In the genomic region with DNA sequence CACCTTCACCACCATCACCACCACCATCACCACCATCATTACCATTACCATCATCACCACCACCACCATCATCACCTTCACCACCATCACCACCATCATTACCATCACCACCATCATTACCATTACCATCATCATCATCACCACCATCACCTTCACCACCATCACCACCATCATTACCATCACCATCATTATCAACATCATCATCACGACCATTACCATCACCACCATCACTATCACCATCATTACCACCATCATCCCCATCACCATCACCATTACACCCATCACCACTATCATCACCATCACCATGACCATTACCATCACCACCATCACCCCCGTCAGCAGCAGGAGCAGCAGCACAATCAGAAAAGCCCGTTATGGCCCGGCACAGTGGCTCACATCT, we compare ENCODE assay signal across 25 cellular contexts.
A peak's percentile ranks its signal among the peaks of the same experiment; 100 is the strongest.
DNase-seq lines count a peak whose midpoint lies in the region; ATAC-seq, FAIRE-seq and TF ChIP-seq lines count a peak whose summit lies in the region.
"Had no signal": no experiment of that assay in that cellular context is flagged by ENCODE, and none has a peak within 500 bp of the region (broad histone marks: within the 10 kb centered on the region; RNA-seq: fewer than 3 reads in every experiment).

No MANE protein-coding gene starts in this region.

- H2BK5ac ChIP-seq in H1 (ENCODE audit: low read depth, low read length): no peak overlapping the region

- H2AFZ ChIP-seq in H1 (ENCODE audit: low read length): no peak overlapping the region

- H4K91ac ChIP-seq in H1 (replicated peaks; ENCODE audit: insufficient read length, low read length): no peak overlapping the region

- peaks cover 0 to 6% of the 10 kb centered on the region in 2 experiments for H4K20me1 ChIP-seq in H1 (replicated peaks in 1 of 2; ENCODE audit: control insufficient read depth in 1 of 2, insufficient read depth in 2 of 2, low read length in 2 of 2)

- no peak overlapping the region for H2BK12ac ChIP-seq in H1 (ENCODE audit: low read depth, low read length)

- H3K36me3 ChIP-seq in H1 (ENCODE audit: control insufficient read depth in 2 of 4, insufficient read depth in 4 of 4, low read length in 3 of 4): no peaks in the 10 kb centered on the region; a peak in 1 of 8 replicates

- 93% methylated on average over 4 of the region's 4 CpGs; no CpG with 5 or more reads in 1 of the 2 experiments for WGBS in H1 (ENCODE audit: extremely low coverage in 1 of 2, insufficient coverage in 1 of 2, insufficient read length in 1 of 2, insufficient replicate concordance in 2 of 2, low coverage in 1 of 2, low lambda C conversion rate in 2 of 2, missing lambda C conversion rate in 1 of 2), 2 experiments

- TF ChIP-seq POLR2A in H1 (IDR thresholded peaks at IDR 0.05; ENCODE audit: control extremely low read depth in 1 of 2, low read depth in 2 of 2, low read length in 2 of 2): no peak

- no peak overlapping the region for H3K23ac ChIP-seq in H1 (ENCODE audit: insufficient read length)

- H3K9me3 Mint-ChIP-seq in activated naive CD4-positive, alpha-beta T cell treated with anti-CD3 and anti-CD28 coated beads, Interleukin-2, amount 50 U/mL, for 72 hours: peaks cover 0 to 3% of the 10 kb centered on the region in 2 donors
- no peaks in the 10 kb centered on the region for H3K9me3 Mint-ChIP-seq in activated naive CD4-positive, alpha-beta T cell treated with anti-CD3 and anti-CD28 coated beads, Interleukin-2, amount 10 ng/mL, durations not matched to agents 7 days and 5 days
- H3K9me3 Mint-ChIP-seq in stimulated activated naive CD8-positive, alpha-beta T cell treated with anti-CD3 and anti-CD28 coated beads, Interleukin-15, amount 100 ng/mL, for 72 hours: peaks cover 0 to 5% of the 10 kb centered on the region in 2 donors
- H3K9me3 Mint-ChIP-seq: CD4-positive, CD25-positive, alpha-beta regulatory T cell; dendritic cell treated with granulocyte-macrophage colony-stimulating factor and Interleukin-4, amounts not matched to agents 40 ng/mL and 50 ng/mL, for 4 days had no signal

- no peak overlapping the region for H3K4me2 ChIP-seq in H1 (ENCODE audit: insufficient read depth in 1 of 2, low read depth in 2 of 2, low read length in 2 of 2)

- H3K79me2 ChIP-seq in H1 (ENCODE audit: control insufficient read depth in 1 of 2, insufficient read depth in 2 of 2, low read length in 2 of 2): no peaks in the 10 kb centered on the region

- TF ChIP-seq RAD21 in H1 (IDR thresholded peaks at IDR 0.05 in 1 of 2, conservative IDR thresholded peaks at IDR 0.05 in 1 of 2; ENCODE audit: low read depth in 2 of 2, low read length in 2 of 2): no peak

- no peak overlapping the region for H2AK5ac ChIP-seq in H1 (ENCODE audit: low read depth, low read length)

- peaks cover 0 to 21% (median 14%) of the 10 kb centered on the region in 4 experiments; a peak in 6 of 7 replicates for H3K4me1 ChIP-seq in H1 (replicated peaks in 1 of 4; ENCODE audit: control insufficient read depth in 3 of 4, insufficient read depth in 4 of 4, low read length in 3 of 4)

- FAIRE-seq in H1 (lab: Jason Lieb, UNC): no peak
- FAIRE-seq: G401.6 had no signal

- H3K14ac ChIP-seq in H1 (ENCODE audit: insufficient read length): no peak overlapping the region

- peaks cover 6% of the 10 kb centered on the region in 2 donors for H3K36me3 Mint-ChIP-seq in activated naive CD4-positive, alpha-beta T cell treated with anti-CD3 and anti-CD28 coated beads, Interleukin-2, amount 50 U/mL, for 72 hours
- peaks cover 59% of the 10 kb centered on the region for H3K36me3 Mint-ChIP-seq in activated naive CD4-positive, alpha-beta T cell treated with anti-CD3 and anti-CD28 coated beads, Interleukin-2, amount 10 ng/mL, durations not matched to agents 7 days and 5 days
- H3K36me3 Mint-ChIP-seq in T-helper 17 cell (ENCODE audit: low read depth): peaks cover 15% of the 10 kb centered on the region
- H3K36me3 Mint-ChIP-seq: WTC11 had no signal

- peaks cover 14% of the 10 kb centered on the region for H3K4me1 Mint-ChIP-seq in activated naive CD4-positive, alpha-beta T cell treated with anti-CD3 and anti-CD28 coated beads, Interleukin-2, amount 10 ng/mL, durations not matched to agents 7 days and 5 days
- H3K4me1 Mint-ChIP-seq in T-helper 17 cell: peaks cover 20% of the 10 kb centered on the region
- peaks cover 38% of the 10 kb centered on the region for H3K4me1 Mint-ChIP-seq in stimulated activated naive CD8-positive, alpha-beta T cell treated with anti-CD3 and anti-CD28 coated beads, Interleukin-15, amount 100 ng/mL, for 72 hours

- no peak overlapping the region for H3K9ac ChIP-seq in H1 (replicated peaks in 1 of 4; ENCODE audit: extremely low read depth in 1 of 4, low read depth in 3 of 4, low read length in 3 of 4)

- no peaks in the 10 kb centered on the region for H3K79me1 ChIP-seq in H1 (ENCODE audit: low read depth, low read length)

- H2BK20ac ChIP-seq in H1 (ENCODE audit: low read length): no peak overlapping the region

- H2BK15ac ChIP-seq in H1 (ENCODE audit: low read length): no peak overlapping the region

- H3K9me3 ChIP-seq in T-helper 17 cell (ENCODE audit: control insufficient read depth, low read length, poor library complexity, severe bottlenecking) (no peaks in the 10 kb centered on the region), H1 (ENCODE audit: insufficient read depth in 2 of 2, low read depth in 1 of 2, low read length in 1 of 2) (no peaks in the 10 kb centered on the region)

- H3K27me3 ChIP-seq in H1 (replicated peaks in 1 of 4; ENCODE audit: control insufficient read depth in 3 of 4, extremely low read depth in 1 of 4, insufficient read depth in 3 of 4, low read length in 3 of 4): no peaks in the 10 kb centered on the region

- peaks cover 6% of the 10 kb centered on the region; the same call in 1 of the 2 replicates for H3K23me2 ChIP-seq in H1 (ENCODE audit: low read depth, low read length)

- no peak overlapping the region for H2BK120ac ChIP-seq in H1 (replicated peaks; ENCODE audit: low read depth, low read length)

- H3K18ac ChIP-seq in H1 (ENCODE audit: extremely low read depth, low read length): no peak overlapping the region

- H4K5ac ChIP-seq in H1 (ENCODE audit: insufficient read length, low read depth, low read length): no peak overlapping the region

- H3K4me3 ChIP-seq in H1 (ENCODE audit: extremely low read depth in 1 of 4, insufficient read depth in 2 of 4, low read depth in 3 of 4, low read length in 4 of 4): no peak overlapping the region
- H3K4me3 ChIP-seq: SK-N-MC had no signal

- POLR2A ChIA-PET in H1 (lab: Charles Lee; ENCODE audit: partially characterized antibody): no interaction called here

- no peak for DNase-seq in activated naive CD4-positive, alpha-beta T cell treated with anti-CD3 and anti-CD28 coated beads, Interleukin-2, amount 50 U/mL, for 72 hours (ENCODE audit: low spot score in 2 of 2)
- no peak for DNase-seq in activated naive CD4-positive, alpha-beta T cell treated with anti-CD3 and anti-CD28 coated beads, Interleukin-2, amount 10 ng/mL, durations not matched to agents 7 days and 5 days
- no peak for DNase-seq in T-helper 17 cell
- no peak for DNase-seq in H1 (ENCODE audit: low read depth in 1 of 2, low spot score in 2 of 2)
- no peak for DNase-seq in stimulated activated naive CD8-positive, alpha-beta T cell treated with anti-CD3 and anti-CD28 coated beads, Interleukin-15, amount 100 ng/mL, for 72 hours
- DNase-seq in ureter (ENCODE audit: low spot score): no peak
- DNase-seq in NOMO-1 treated with dmso at 0.1 percent for 144 hours (lab: John Stamatoyannopoulos, UW; ENCODE audit: unreplicated experiment): no peak
- no peak for DNase-seq in glomerular visceral epithelial cell (ENCODE audit: extremely low spot score)
- DNase-seq: activated CD8-positive, alpha-beta memory T cell treated with anti-CD3 and anti-CD28 coated beads for 24 hours; amygdala; CD4-positive, CD25-positive, alpha-beta regulatory T cell; HCEC 1CT; Karpas-422; kidney glomerular epithelial cell; NCI-H1694 treated with DMSO at 0.1 percent for 48 hours; NCI-H226; NCI-H748 treated with DMSO at 0.1 percent for 48 hours; nucleus accumbens; stimulated activated CD4-positive, alpha-beta T cell treated with anti-CD3 and anti-CD28 coated beads, Interleukin-4, amount 100 ng/mL, for 24 hours; trophoblast cell had no signal

- H3K4me3 Mint-ChIP-seq in activated naive CD4-positive, alpha-beta T cell treated with anti-CD3 and anti-CD28 coated beads, Interleukin-2, amount 10 ng/mL, durations not matched to agents 7 days and 5 days: no peak overlapping the region
- H3K4me3 Mint-ChIP-seq in T-helper 17 cell: peak overlapping the region; percentile 19
- no peak overlapping the region for H3K4me3 Mint-ChIP-seq in stimulated activated naive CD8-positive, alpha-beta T cell treated with anti-CD3 and anti-CD28 coated beads, Interleukin-15, amount 100 ng/mL, for 72 hours
- H3K4me3 Mint-ChIP-seq: CD4-positive, CD25-positive, alpha-beta regulatory T cell; dendritic cell treated with granulocyte-macrophage colony-stimulating factor and Interleukin-4, amounts not matched to agents 40 ng/mL and 50 ng/mL, for 4 days; WTC11 had no signal

- no peak overlapping the region for H3K27ac ChIP-seq in H1 (ENCODE audit: low read depth, low read length)
- H3K27ac ChIP-seq: RWPE1, SK-N-MC had no signal

- ATAC-seq in activated naive CD4-positive, alpha-beta T cell treated with anti-CD3 and anti-CD28 coated beads, Interleukin-2, amount 50 U/mL, for 72 hours: peak in 1 of 2 donors; percentile 18
- no peak for ATAC-seq in T-helper 17 cell
- peak; percentile 56 for ATAC-seq in stimulated activated naive CD8-positive, alpha-beta T cell treated with anti-CD3 and anti-CD28 coated beads, Interleukin-15, amount 100 ng/mL, for 72 hours
- ATAC-seq: WTC11 had no signal

- no peaks in the 10 kb centered on the region for H3K27me3 Mint-ChIP-seq in activated naive CD4-positive, alpha-beta T cell treated with anti-CD3 and anti-CD28 coated beads, Interleukin-2, amount 10 ng/mL, durations not matched to agents 7 days and 5 days
- H3K27me3 Mint-ChIP-seq in T-helper 17 cell: no peaks in the 10 kb centered on the region
- no peaks in the 10 kb centered on the region for H3K27me3 Mint-ChIP-seq in stimulated activated naive CD8-positive, alpha-beta T cell treated with anti-CD3 and anti-CD28 coated beads, Interleukin-15, amount 100 ng/mL, for 72 hours
- H3K27me3 Mint-ChIP-seq: CD4-positive, CD25-positive, alpha-beta regulatory T cell; dendritic cell treated with granulocyte-macrophage colony-stimulating factor and Interleukin-4, amounts not matched to agents 40 ng/mL and 50 ng/mL, for 4 days had no signal

- H3K56ac ChIP-seq in H1 (replicated peaks; ENCODE audit: insufficient read length, low read depth, low read length): peak overlapping the region; percentile 83

- no peak overlapping the region for H3K4ac ChIP-seq in H1 (replicated peaks; ENCODE audit: insufficient read length, low read depth, low read length)

- no peak for TF ChIP-seq CTCF in H1 (IDR thresholded peaks at IDR 0.05; ENCODE audit: control extremely low read depth in 1 of 3, insufficient read depth in 1 of 3, low read depth in 1 of 3, low read length in 3 of 3)

- CTCF ChIA-PET in activated naive CD4-positive, alpha-beta T cell treated with anti-CD3 and anti-CD28 coated beads, Interleukin-2, amount 10 ng/mL, durations not matched to agents 7 days and 5 days (lab: Charles Lee): interaction anchor here (1.1 kb wide), 1 partner anchor 90 kb away, joined by 4 read pairs; the partner anchor contains the start of gene STK10
- CTCF ChIA-PET in H1 (lab: Charles Lee; ENCODE audit: partially characterized antibody): no interaction called here

- TF ChIP-seq EP300 in H1 (IDR thresholded peaks at IDR 0.05; ENCODE audit: borderline replicate concordance in 1 of 2, low read depth in 2 of 2, low read length in 2 of 2): no peak

- H3K27ac Mint-ChIP-seq in activated naive CD4-positive, alpha-beta T cell treated with anti-CD3 and anti-CD28 coated beads, Interleukin-2, amount 50 U/mL, for 72 hours: peak overlapping the region; percentile 11 to 24
- no peak overlapping the region for H3K27ac Mint-ChIP-seq in activated naive CD4-positive, alpha-beta T cell treated with anti-CD3 and anti-CD28 coated beads, Interleukin-2, amount 10 ng/mL, durations not matched to agents 7 days and 5 days
- H3K27ac Mint-ChIP-seq in T-helper 17 cell: no peak overlapping the region
- peak overlapping the region in 1 of 2 donors; percentile 0 for H3K27ac Mint-ChIP-seq in stimulated activated naive CD8-positive, alpha-beta T cell treated with anti-CD3 and anti-CD28 coated beads, Interleukin-15, amount 100 ng/mL, for 72 hours
- H3K27ac Mint-ChIP-seq: dendritic cell treated with granulocyte-macrophage colony-stimulating factor and Interleukin-4, amounts not matched to agents 40 ng/mL and 50 ng/mL, for 4 days had no signal

- H4K8ac ChIP-seq in H1 (ENCODE audit: extremely low read depth, insufficient read depth, low read length): no peak overlapping the region

Comparison
In these comparisons a context has a peak if more than half of its experiments do, and no peak if none do; other contexts are left out.
1. H3K27ac Mint-ChIP-seq: peak in activated naive CD4-positive, alpha-beta T cell treated with anti-CD3 and anti-CD28 coated beads, Interleukin-2, amount 50 U/mL, for 72 hours (2 of 2); none in activated naive CD4-positive, alpha-beta T cell treated with anti-CD3 and anti-CD28 coated beads, Interleukin-2, amount 10 ng/mL, durations not matched to agents 7 days and 5 days (single experiment) and T-helper 17 cell (single experiment).